8 cellular contexts compared by ENCODE assay signal in genomic region chr10:94963901-94964300, GRCh38. TPM values are rescaled to one million over a fixed set of nuclear protein-coding genes. Genes with fewer than 3 reads are reported as not detected.
DNase-seq lines count a peak whose midpoint lies in the region; ATAC-seq and TF ChIP-seq lines count a peak whose summit lies in the region.

No MANE protein-coding gene starts in this region.

- H3K36me3 ChIP-seq in KMS-11 (ENCODE audit: insufficient read depth) (no peaks in the 10 kb centered on the region), upper lobe of left lung (no peaks in the 10 kb centered on the region)

- intact Hi-C loops in Calu3 (cut with micrococcal nuclease; ENCODE audit: unreplicated experiment): loop anchor here (5.0 kb wide), 2 partner anchors 218 to 332 kb away; no protein-coding TSS in a partner anchor

- H4K20me1 ChIP-seq in KMS-11 (ENCODE audit: insufficient read depth): no peaks in the 10 kb centered on the region

- no peaks in the 10 kb centered on the region for H3K27me3 Mint-ChIP-seq in Calu3 (ENCODE audit: unreplicated experiment)

- H3K36me3 Mint-ChIP-seq in Calu3 (ENCODE audit: insufficient read depth, unreplicated experiment): no peaks in the 10 kb centered on the region

- no peak overlapping the region for H2AFZ ChIP-seq in KMS-11 (ENCODE audit: low read depth)

- peak; percentile 6 for DNase-seq in Calu3
- DNase-seq in SW480 (ENCODE audit: low spot score): peak; percentile 50
- peak; percentile 1 for DNase-seq in hepatic stellate cell (ENCODE audit: low spot score)
- DNase-seq in upper lobe of left lung: no peak
- DNase-seq in AG08395 (ENCODE audit: low spot score): no peak
- DNase-seq in activated CD8-positive, alpha-beta memory T cell treated with anti-CD3 and anti-CD28 coated beads, Interleukin-2, amount 50 U/mL, for 48 hours: no peak

- peak; percentile 72 for ATAC-seq in GM19463 (IDR thresholded peaks at IDR 0.05; ENCODE audit: unreplicated experiment)
- ATAC-seq in upper lobe of left lung (ENCODE audit: low FRiP score in 2 of 2): peak in 1 of 2 donors; percentile 50

- no peak for TF ChIP-seq POLR2A in upper lobe of left lung (IDR thresholded peaks at IDR 0.05)

- BruUV-seq in Calu3 (replicated peaks; lab: Mats Ljungman, UMichigan): no TSS peak

- H3K4me1 Mint-ChIP-seq in Calu3 (ENCODE audit: low read depth, unreplicated experiment): peaks cover 9% of the 10 kb centered on the region

- H3K9ac ChIP-seq in KMS-11: no peak overlapping the region

- H3K4me1 ChIP-seq in KMS-11 (ENCODE audit: low read depth, poor library complexity, severe bottlenecking) (no peaks in the 10 kb centered on the region), upper lobe of left lung (no peaks in the 10 kb centered on the region)

- H3K4me3 Mint-ChIP-seq in Calu3 (ENCODE audit: low read depth, unreplicated experiment): no peak overlapping the region

- 5 to 6% methylated on average over 1 of the region's 1 CpG for WGBS in upper lobe of left lung, 2 donors

- peaks cover 7% of the 10 kb centered on the region for H3K9me3 Mint-ChIP-seq in Calu3 (ENCODE audit: low read depth, unreplicated experiment)

- TF ChIP-seq EP300 in upper lobe of left lung (IDR thresholded peaks at IDR 0.05): no peak

- no peaks in the 10 kb centered on the region for H3K79me2 ChIP-seq in KMS-11 (ENCODE audit: insufficient read depth, low read depth)

- H3K27me3 ChIP-seq in KMS-11 (ENCODE audit: insufficient read depth, low read depth) (no peaks in the 10 kb centered on the region), upper lobe of left lung (no peaks in the 10 kb centered on the region)

- H3K27ac ChIP-seq in KMS-11 (no peak overlapping the region), upper lobe of left lung (no peak overlapping the region)

- no peak overlapping the region for H3K27ac Mint-ChIP-seq in Calu3 (ENCODE audit: unreplicated experiment)

- H3K4me3 ChIP-seq in KMS-11 (IDR thresholded peaks at IDR 0.05; ENCODE audit: insufficient read depth, low read depth, low read length): no peak overlapping the region
- no peak overlapping the region for H3K4me3 ChIP-seq in upper lobe of left lung

- H3K9me3 ChIP-seq in upper lobe of left lung: no peaks in the 10 kb centered on the region

- peak; percentile 52 for TF ChIP-seq CTCF in Calu3 (IDR thresholded peaks at IDR 0.05; ENCODE audit: unreplicated experiment)
- TF ChIP-seq CTCF in KMS-11 (conservative IDR thresholded peaks at IDR 0.05; ENCODE audit: low read depth, low read length): peak; percentile 82
- peak in 4 of 6 experiments; percentile 29 to 53 (median 44) for TF ChIP-seq CTCF in upper lobe of left lung (IDR thresholded peaks at IDR 0.05)

- CTCF ChIA-PET in Calu3 (lab: Charles Lee): interaction anchor here (0.8 to 1.3 kb wide), 2 partner anchors 58 to 59 kb away, joined by 3 read pairs; no protein-coding TSS in a partner anchor

- H3K4me2 ChIP-seq in KMS-11: no peak overlapping the region

RNA-seq across cellular contexts. Expression of gene CYP2C9, which starts 25.4 kb away (rescaled TPM):
- total RNA-seq in Calu3 (2022) (4.9 and 7.8 TPM in 2 replicates), upper lobe of left lung (1 to 10 TPM in 1 of 6 donors, under 1 TPM in 2, not detected in 3; 0.54 to 4.2 (median 0.92) TPM)

Comparison
In these comparisons a context has a peak if more than half of its experiments do, and no peak if none do; other contexts are left out.
1. DNase-seq: peak in Calu3 (single experiment), SW480 (single experiment) and hepatic stellate cell (single experiment); none in upper lobe of left lung (0 of 2), AG08395 (single experiment) and activated CD8-positive, alpha-beta memory T cell treated with anti-CD3 and anti-CD28 coated beads, Interleukin-2, amount 50 U/mL, for 48 hours (single experiment).
2. Peak in every context shown above with its lines, with median percentiles within 50 percentile points of each other: CTCF ChIP-seq.